Comparison of ENCODE assay signal across 8 cellular contexts in genomic region chr12:131104464-131105350, GRCh38.
DNase-seq lines count a peak whose midpoint lies in the region; ATAC-seq and TF ChIP-seq lines count a peak whose summit lies in the region.

No MANE protein-coding gene starts in this region.

- no peaks in the 10 kb centered on the region for H3K27me3 ChIP-seq in KMS-11 (ENCODE audit: insufficient read depth, low read depth)
- no peaks in the 10 kb centered on the region for H3K27me3 ChIP-seq in upper lobe of right lung

- H3K4me3 ChIP-seq in KMS-11 (IDR thresholded peaks at IDR 0.05; ENCODE audit: insufficient read depth, low read depth, low read length) (no peak overlapping the region), upper lobe of right lung (no peak overlapping the region)

- ATAC-seq in GM21528 (IDR thresholded peaks at IDR 0.05; ENCODE audit: low FRiP score, unreplicated experiment), result peak; percentile 69
- peak; percentile 90 for ATAC-seq in upper lobe of right lung

- no peak overlapping the region for H3K4me3 Mint-ChIP-seq in glutamatergic neuron (ENCODE audit: unreplicated experiment)

- H3K79me2 ChIP-seq in KMS-11 (ENCODE audit: insufficient read depth, low read depth), result no peaks in the 10 kb centered on the region

- peak; percentile 36 for DNase-seq in DMS153 (lab: John Stamatoyannopoulos, UW)
- peak; percentile 78 for DNase-seq in SK-MEL-5 (ENCODE audit: low read depth, low spot score)
- peak; percentile 85 for DNase-seq in activated naive CD4-positive, alpha-beta T cell treated with Interleukin-2 at 50 U/mL for 16 hours
- peak; percentile 98 for DNase-seq in glutamatergic neuron
- DNase-seq in posterior cingulate gyrus, result peak; percentile 84 to 98 (median 94)
- DNase-seq in upper lobe of right lung, result peak; percentile 92

- no peak overlapping the region for H3K4me2 ChIP-seq in KMS-11

- peaks cover 9% of the 10 kb centered on the region for H3K4me1 Mint-ChIP-seq in glutamatergic neuron (ENCODE audit: low read depth, unreplicated experiment)

- H3K9ac ChIP-seq in KMS-11, result no peak overlapping the region

- H3K9me3 ChIP-seq in upper lobe of right lung, result no peaks in the 10 kb centered on the region

- H3K4me1 ChIP-seq in KMS-11 (ENCODE audit: low read depth, poor library complexity, severe bottlenecking) (no peaks in the 10 kb centered on the region), upper lobe of right lung (peaks cover 8% of the 10 kb centered on the region)

- H3K27me3 Mint-ChIP-seq in glutamatergic neuron (ENCODE audit: unreplicated experiment), result peaks cover 2% of the 10 kb centered on the region

- H3K27ac Mint-ChIP-seq in glutamatergic neuron (ENCODE audit: unreplicated experiment), result peak overlapping the region; percentile 66

- TF ChIP-seq CTCF in KMS-11 (conservative IDR thresholded peaks at IDR 0.05; ENCODE audit: low read depth, low read length), result 0 out of 2 replicates have a peak, but pooled peaks have one; percentile 26
- TF ChIP-seq CTCF in glutamatergic neuron (IDR thresholded peaks at IDR 0.05; ENCODE audit: partially characterized antibody, unreplicated experiment), result peak; percentile 98
- TF ChIP-seq CTCF in upper lobe of right lung (IDR thresholded peaks at IDR 0.05), result peak; percentile 89

- H3K36me3 ChIP-seq in KMS-11 (ENCODE audit: insufficient read depth), result no peaks in the 10 kb centered on the region
- no peaks in the 10 kb centered on the region for H3K36me3 ChIP-seq in upper lobe of right lung

- no peak overlapping the region for H3K27ac ChIP-seq in KMS-11
- no peak overlapping the region for H3K27ac ChIP-seq in upper lobe of right lung

- in situ Hi-C loops in SK-MEL-5 (cut with HindIII; ENCODE audit: low pct_unique_long_range_greater_than_20kb, low sequenced_read_pairs), result no loop called here

- H3K36me3 Mint-ChIP-seq in glutamatergic neuron (ENCODE audit: unreplicated experiment), result peaks cover 6% of the 10 kb centered on the region

- H2AFZ ChIP-seq in KMS-11 (ENCODE audit: low read depth), result no peak overlapping the region

- intact Hi-C loops in posterior cingulate gyrus (cut with DNase I), result loop anchor here (2.0 kb wide), 1 partner anchor 730 kb away; no protein-coding TSS in a partner anchor
- intact Hi-C loops in upper lobe of right lung (cut with DNase I), result no loop called here

- no peaks in the 10 kb centered on the region for H4K20me1 ChIP-seq in KMS-11 (ENCODE audit: insufficient read depth)

- peaks cover 5% of the 10 kb centered on the region for H3K9me3 Mint-ChIP-seq in glutamatergic neuron (ENCODE audit: unreplicated experiment)

Comparison
In these comparisons a context has a peak if more than half of its experiments do, and no peak if none do; other contexts are left out.
1. DNase-seq: peak in every context shown above with its lines; median percentile 98 in glutamatergic neuron; 94 in posterior cingulate gyrus; 92 in upper lobe of right lung; 85 in activated naive CD4-positive, alpha-beta T cell treated with Interleukin-2 at 50 U/mL for 16 hours; 78 in SK-MEL-5; 36 in DMS153.
2. CTCF ChIP-seq: peak in every context shown above with its lines; median percentile 98 in glutamatergic neuron; 89 in upper lobe of right lung; 26 in KMS-11.